Comparison of ENCODE assay signal across 8 cellular contexts in genomic region chr1:197399691-197400521, GRCh38.
DNase-seq lines count a peak whose midpoint lies in the region; TF ChIP-seq lines count a peak whose summit lies in the region.

No MANE protein-coding gene starts in this region.

- no peaks in the 10 kb centered on the region for H3K9me2 ChIP-seq in GM23248 (ENCODE audit: insufficient read depth)

- no peaks in the 10 kb centered on the region for H3K36me3 Mint-ChIP-seq in progenitor cell of endocrine pancreas (ENCODE audit: insufficient read depth)

- no peaks in the 10 kb centered on the region for H3K9me3 Mint-ChIP-seq in progenitor cell of endocrine pancreas (ENCODE audit: low read depth)

- H3K27me3 ChIP-seq in GM23248 (replicated peaks; ENCODE audit: insufficient read depth) (no peaks in the 10 kb centered on the region), KMS-11 (ENCODE audit: insufficient read depth, low read depth) (no peaks in the 10 kb centered on the region)

- H3K4me1 Mint-ChIP-seq in progenitor cell of endocrine pancreas (ENCODE audit: low read depth), result no peaks in the 10 kb centered on the region

- H3K79me2 ChIP-seq in GM23248 (ENCODE audit: insufficient read depth), result no peaks in the 10 kb centered on the region
- no peaks in the 10 kb centered on the region for H3K79me2 ChIP-seq in KMS-11 (ENCODE audit: insufficient read depth, low read depth)

- H3K9ac ChIP-seq in GM23248, result no peak overlapping the region
- H3K9ac ChIP-seq in KMS-11, result no peak overlapping the region

- no peaks in the 10 kb centered on the region for H3F3A ChIP-seq in GM23248 (ENCODE audit: insufficient read depth)

- 8 to 12% methylated on average over 4 of the region's 4 CpGs for WGBS in GM23248 (ENCODE audit: low coverage in 1 of 2, low lambda C conversion rate in 2 of 2, missing lambda C conversion rate in 2 of 2), 2 experiments

- H3K4me3 ChIP-seq in GM23248 (no peak overlapping the region), KMS-11 (IDR thresholded peaks at IDR 0.05; ENCODE audit: insufficient read depth, low read depth, low read length) (no peak overlapping the region)

- H3K9me3 ChIP-seq in GM23248 (ENCODE audit: low read depth), result no peaks in the 10 kb centered on the region

- H3K27ac Mint-ChIP-seq in progenitor cell of endocrine pancreas, result no peak overlapping the region

- H3K4me1 ChIP-seq in GM23248 (ENCODE audit: insufficient read depth) (no peaks in the 10 kb centered on the region), KMS-11 (ENCODE audit: low read depth, poor library complexity, severe bottlenecking) (peaks cover 16% of the 10 kb centered on the region)

- in situ Hi-C loops in GM23248 (cut with MboI), result no loop called here

- no peak overlapping the region for H3K4me2 ChIP-seq in GM23248 (ENCODE audit: unreplicated experiment)
- peak overlapping the region; percentile 10; the same call in 1 of the 2 replicates for H3K4me2 ChIP-seq in KMS-11

- H2AFZ ChIP-seq in GM23248, result no peak overlapping the region
- H2AFZ ChIP-seq in KMS-11 (ENCODE audit: low read depth), result peak overlapping the region; percentile 21; the same call in 1 of the 2 replicates

- H4K20me1 ChIP-seq in GM23248 (ENCODE audit: insufficient read depth) (no peaks in the 10 kb centered on the region), KMS-11 (ENCODE audit: insufficient read depth) (no peaks in the 10 kb centered on the region)

- no peak overlapping the region for H3K27ac ChIP-seq in GM23248
- no peak overlapping the region for H3K27ac ChIP-seq in KMS-11

- peak; percentile 6 for DNase-seq in stimulated activated CD4-positive, alpha-beta T cell treated with anti-CD3 and anti-CD28 coated beads, Interleukin-1b, Interleukin-23, amount 100 ng/mL, for 48 hours
- DNase-seq in stimulated activated CD4-positive, alpha-beta T cell treated with anti-CD3 and anti-CD28 coated beads, Interleukin-4, amount 100 ng/mL, for 1 hour, result no peak
- peak; percentile 62 for DNase-seq in GM23248
- peak; percentile 78 for DNase-seq in RKO (ENCODE audit: low spot score)
- peak; percentile 21 to 53 for DNase-seq in dermis microvascular lymphatic vessel endothelial cell (ENCODE audit: low read depth in 2 of 2)
- DNase-seq in progenitor cell of endocrine pancreas (ENCODE audit: low spot score, unreplicated experiment), result no peak
- DNase-seq in ureter (ENCODE audit: low spot score), result no peak

- peaks cover 2% of the 10 kb centered on the region for H3K27me3 Mint-ChIP-seq in progenitor cell of endocrine pancreas

- no peak overlapping the region for H3K4me3 Mint-ChIP-seq in progenitor cell of endocrine pancreas (ENCODE audit: low read depth)

- H3K36me3 ChIP-seq in GM23248 (ENCODE audit: low read depth) (no peaks in the 10 kb centered on the region), KMS-11 (ENCODE audit: insufficient read depth) (no peaks in the 10 kb centered on the region)

- TF ChIP-seq CTCF in KMS-11 (conservative IDR thresholded peaks at IDR 0.05; ENCODE audit: low read depth, low read length) (peak; percentile 93), progenitor cell of endocrine pancreas (IDR thresholded peaks at IDR 0.05; ENCODE audit: unreplicated experiment) (peak; percentile 54)

Comparison
In these comparisons a context has a peak if more than half of its experiments do, and no peak if none do; other contexts are left out.
1. DNase-seq: peak in stimulated activated CD4-positive, alpha-beta T cell treated with anti-CD3 and anti-CD28 coated beads, Interleukin-1b, Interleukin-23, amount 100 ng/mL, for 48 hours (single experiment), GM23248 (single experiment), RKO (single experiment) and dermis microvascular lymphatic vessel endothelial cell (2 of 2); none in stimulated activated CD4-positive, alpha-beta T cell treated with anti-CD3 and anti-CD28 coated beads, Interleukin-4, amount 100 ng/mL, for 1 hour (single experiment), progenitor cell of endocrine pancreas (single experiment) and ureter (single experiment).